Comparison of ENCODE assay signal across 16 cellular contexts in genomic region chr6:139006470-139006869, GRCh38. TPM values are rescaled to one million over a fixed set of nuclear protein-coding genes. Genes with fewer than 3 reads are reported as not detected.
DNase-seq lines count a peak whose midpoint lies in the region; ATAC-seq and TF ChIP-seq lines count a peak whose summit lies in the region.
"Had no signal": no experiment of that assay in that cellular context is flagged by ENCODE, and none has a peak within 500 bp of the region (broad histone marks: within the 10 kb centered on the region; RNA-seq: fewer than 3 reads in every experiment).

No MANE protein-coding gene starts in this region.

- no peak for DNase-seq in GM23338 (ENCODE audit: low spot score)
- no peak for DNase-seq in left lobe of liver (ENCODE audit: low spot score)
- DNase-seq in right lobe of liver = no peak
- no peak for DNase-seq in dermis blood vessel endothelial cell
- no peak for DNase-seq in activated CD4-positive, alpha-beta T cell treated with anti-CD3 and anti-CD28 coated beads, Interleukin-2, amount 10 ng/mL, durations not matched to agents 24 days and 14 days
- DNase-seq in activated CD4-positive, alpha-beta T cell treated with anti-CD3 and anti-CD28 coated beads, Interleukin-2, amount 50 U/mL, for 48 hours = no peak
- DNase-seq: Calu3; CD4-positive, alpha-beta memory T cell; COR-L47; DMS53; DMS79 treated with DMSO at 0.1 percent for 48 hours; GF-D8; H9 had no signal

- H3K9me3 Mint-ChIP-seq in GM23338 = no peaks in the 10 kb centered on the region
- no peaks in the 10 kb centered on the region for H3K9me3 Mint-ChIP-seq in activated CD4-positive, alpha-beta T cell treated with anti-CD3 and anti-CD28 coated beads, Interleukin-2, amount 10 ng/mL, durations not matched to agents 24 days and 14 days
- H3K9me3 Mint-ChIP-seq: CD4-positive, alpha-beta memory T cell; H9 had no signal

- H3K27ac ChIP-seq in GM23338 (ENCODE audit: low read depth) (no peak overlapping the region), right lobe of liver (no peak overlapping the region)

- H3K27me3 Mint-ChIP-seq in GM23338 (ENCODE audit: insufficient read depth, low read depth, poor library complexity) = peaks cover 5% of the 10 kb centered on the region
- peaks cover 12% of the 10 kb centered on the region for H3K27me3 Mint-ChIP-seq in activated CD4-positive, alpha-beta T cell treated with anti-CD3 and anti-CD28 coated beads, Interleukin-2, amount 10 ng/mL, durations not matched to agents 24 days and 14 days
- H3K27me3 Mint-ChIP-seq: CD4-positive, alpha-beta memory T cell had no signal

- no peaks in the 10 kb centered on the region for H3F3A ChIP-seq in GM23338 (replicated peaks; ENCODE audit: low read depth)

- H3K4me3 ChIP-seq in GM23338 (no peak overlapping the region), right lobe of liver (no peak overlapping the region)

- WGBS in right lobe of liver (ENCODE audit: insufficient coverage, low coverage, low lambda C conversion rate, missing lambda C conversion rate) = 72% methylated on average over 3 of the region's 3 CpGs

- H3K4me2 ChIP-seq in GM23338 = no peak overlapping the region

- TF ChIP-seq CTCF in GM23338 (conservative IDR thresholded peaks at IDR 0.05; ENCODE audit: low read depth in 2 of 2) (no peak), right lobe of liver (IDR thresholded peaks at IDR 0.05) (peak in 1 of 4 donors; percentile 13)

- no peaks in the 10 kb centered on the region for H3K36me3 Mint-ChIP-seq in GM23338 (ENCODE audit: low read depth)
- H3K36me3 Mint-ChIP-seq in activated CD4-positive, alpha-beta T cell treated with anti-CD3 and anti-CD28 coated beads, Interleukin-2, amount 10 ng/mL, durations not matched to agents 24 days and 14 days (ENCODE audit: low read depth) = no peaks in the 10 kb centered on the region
- H3K36me3 Mint-ChIP-seq: CD14-positive monocyte; CD4-positive, alpha-beta memory T cell had no signal

- H3K4me1 Mint-ChIP-seq in GM23338 = peaks cover 5% of the 10 kb centered on the region
- no peaks in the 10 kb centered on the region for H3K4me1 Mint-ChIP-seq in activated CD4-positive, alpha-beta T cell treated with anti-CD3 and anti-CD28 coated beads, Interleukin-2, amount 10 ng/mL, durations not matched to agents 24 days and 14 days
- H3K4me1 Mint-ChIP-seq: CD4-positive, alpha-beta memory T cell had no signal

- intact Hi-C loops in right lobe of liver (cut with DNase I) = no loop called here
- intact Hi-C loops in activated CD4-positive, alpha-beta T cell treated with anti-CD3 and anti-CD28 coated beads, Interleukin-2, amount 10 ng/mL, durations not matched to agents 24 days and 14 days (cut with micrococcal nuclease) = no loop called here

- no peaks in the 10 kb centered on the region for H3K79me2 ChIP-seq in GM23338 (replicated peaks; ENCODE audit: insufficient read depth)

- no peak overlapping the region for H3K27ac Mint-ChIP-seq in GM23338
- no peak overlapping the region for H3K27ac Mint-ChIP-seq in activated CD4-positive, alpha-beta T cell treated with anti-CD3 and anti-CD28 coated beads, Interleukin-2, amount 10 ng/mL, durations not matched to agents 24 days and 14 days
- H3K27ac Mint-ChIP-seq: CD14-positive monocyte, H9 had no signal

- no peak for TF ChIP-seq POLR2A in right lobe of liver (IDR thresholded peaks at IDR 0.05)

- H3K4me1 ChIP-seq in GM23338 (ENCODE audit: insufficient read depth) = 0 out of 2 replicates have a peak, but pooled peaks cover 10% of the 10 kb centered on the region
- peaks cover 0 to 21% (median 7%) of the 10 kb centered on the region in 4 donors for H3K4me1 ChIP-seq in right lobe of liver

- ATAC-seq in GM23338 = no peak
- ATAC-seq in left lobe of liver = peak; percentile 73
- ATAC-seq in right lobe of liver = peak; percentile 33 to 71 (median 55)
- no peak for ATAC-seq in GM21723 (IDR thresholded peaks at IDR 0.05; ENCODE audit: unreplicated experiment)
- ATAC-seq: HCT116 had no signal

- H3K9me2 ChIP-seq in GM23338 (ENCODE audit: insufficient read depth) = 0 out of 2 replicates have a peak, but pooled peaks cover 5% of the 10 kb centered on the region

- no peaks in the 10 kb centered on the region for H4K20me1 ChIP-seq in GM23338 (replicated peaks; ENCODE audit: insufficient read depth)

- no peaks in the 10 kb centered on the region for H3K27me3 ChIP-seq in GM23338 (ENCODE audit: insufficient read depth)
- H3K27me3 ChIP-seq in right lobe of liver = no peaks in the 10 kb centered on the region

- no peaks in the 10 kb centered on the region for H3K9me3 ChIP-seq in right lobe of liver

- H3K36me3 ChIP-seq in GM23338 (ENCODE audit: insufficient read depth) (no peaks in the 10 kb centered on the region), right lobe of liver (no peaks in the 10 kb centered on the region)

- H2AFZ ChIP-seq in GM23338 = peak overlapping the region; percentile 80; the same call in 1 of the 2 replicates

- no peak overlapping the region for H3K4me3 Mint-ChIP-seq in GM23338
- H3K4me3 Mint-ChIP-seq in activated CD4-positive, alpha-beta T cell treated with anti-CD3 and anti-CD28 coated beads, Interleukin-2, amount 10 ng/mL, durations not matched to agents 24 days and 14 days = no peak overlapping the region
- H3K4me3 Mint-ChIP-seq: CD14-positive monocyte; CD4-positive, alpha-beta memory T cell; H9 had no signal

TF ChIP-seq in GM23338, 12 proteins besides CTCF, POLR2A, EP300 and RAD21:
- no peak for TF ChIP-seq STAT1 (IDR thresholded peaks at IDR 0.05; ENCODE audit: unreplicated experiment)
- no peak for TF ChIP-seq REST (IDR thresholded peaks at IDR 0.05; ENCODE audit: unreplicated experiment)
- TF ChIP-seq NANOG (IDR thresholded peaks at IDR 0.05; ENCODE audit: borderline replicate concordance) = no peak
- no peak for TF ChIP-seq ZNF331 (CRISPR knock-in tag; IDR thresholded peaks at IDR 0.05; ENCODE audit: low read depth)
- TF ChIP-seq JUNB (IDR thresholded peaks at IDR 0.05; ENCODE audit: unreplicated experiment) = no peak

RNA-seq across cellular contexts. Expression of gene REPS1, which starts 18.4 kb away (rescaled TPM):
- 60.0 and 65.7 TPM in 2 replicates for total RNA-seq in GM23338 (2014; rRNA removed; shearing (Covaris generic))
- 41.1 and 46.0 TPM in 2 replicates for polyA plus RNA-seq in GM23338 (2016; fragmentation: Nextera tagmentation; extraction: Ambion mirVana)
- 49.4 TPM for total RNA-seq in left lobe of liver
- total RNA-seq in right lobe of liver = 10 to 100 TPM; 17.0 to 68.0 (median 34.0) TPM
- total RNA-seq in dermis blood vessel endothelial cell = 25.4 and 29.5 TPM in 2 replicates
- total RNA-seq in activated CD4-positive, alpha-beta T cell treated with anti-CD3 and anti-CD28 coated beads, Interleukin-2, amount 10 ng/mL, durations not matched to agents 24 days and 14 days = 65.8 and 70.1 TPM in 2 replicates

RNA-seq across cellular contexts. Expression of gene ABRACL, which starts 22.1 kb away (rescaled TPM):
- 134 and 160 TPM in 2 replicates for total RNA-seq in GM23338 (2014; rRNA removed; shearing (Covaris generic))
- 502 and 516 TPM in 2 replicates for polyA plus RNA-seq in GM23338 (2016; fragmentation: Nextera tagmentation; extraction: Ambion mirVana)
- total RNA-seq in left lobe of liver = 49.8 TPM
- 10 to 100 TPM; 22.5 to 52.0 (median 39.6) TPM for total RNA-seq in right lobe of liver
- 41.0 and 41.9 TPM in 2 replicates for total RNA-seq in dermis blood vessel endothelial cell
- total RNA-seq in activated CD4-positive, alpha-beta T cell treated with anti-CD3 and anti-CD28 coated beads, Interleukin-2, amount 10 ng/mL, durations not matched to agents 24 days and 14 days = 131 and 134 TPM in 2 replicates

Comparison
In these comparisons a context has a peak if more than half of its experiments do, and no peak if none do; other contexts are left out.
1. ATAC-seq: peak in left lobe of liver (single experiment) and right lobe of liver (4 of 4); none in GM23338 (single experiment) and GM21723 (single experiment).